1 cellular context compared by ENCODE assay signal in genomic region chr2:85435220-85435958, GRCh38.
TF ChIP-seq lines count a peak whose summit lies in the region.

No MANE protein-coding gene starts in this region.

TF ChIP-seq in SK-N-SH, 30 proteins besides CTCF, POLR2A, EP300 and RAD21 (continued from another document):
- TF ChIP-seq, protein P1, sequence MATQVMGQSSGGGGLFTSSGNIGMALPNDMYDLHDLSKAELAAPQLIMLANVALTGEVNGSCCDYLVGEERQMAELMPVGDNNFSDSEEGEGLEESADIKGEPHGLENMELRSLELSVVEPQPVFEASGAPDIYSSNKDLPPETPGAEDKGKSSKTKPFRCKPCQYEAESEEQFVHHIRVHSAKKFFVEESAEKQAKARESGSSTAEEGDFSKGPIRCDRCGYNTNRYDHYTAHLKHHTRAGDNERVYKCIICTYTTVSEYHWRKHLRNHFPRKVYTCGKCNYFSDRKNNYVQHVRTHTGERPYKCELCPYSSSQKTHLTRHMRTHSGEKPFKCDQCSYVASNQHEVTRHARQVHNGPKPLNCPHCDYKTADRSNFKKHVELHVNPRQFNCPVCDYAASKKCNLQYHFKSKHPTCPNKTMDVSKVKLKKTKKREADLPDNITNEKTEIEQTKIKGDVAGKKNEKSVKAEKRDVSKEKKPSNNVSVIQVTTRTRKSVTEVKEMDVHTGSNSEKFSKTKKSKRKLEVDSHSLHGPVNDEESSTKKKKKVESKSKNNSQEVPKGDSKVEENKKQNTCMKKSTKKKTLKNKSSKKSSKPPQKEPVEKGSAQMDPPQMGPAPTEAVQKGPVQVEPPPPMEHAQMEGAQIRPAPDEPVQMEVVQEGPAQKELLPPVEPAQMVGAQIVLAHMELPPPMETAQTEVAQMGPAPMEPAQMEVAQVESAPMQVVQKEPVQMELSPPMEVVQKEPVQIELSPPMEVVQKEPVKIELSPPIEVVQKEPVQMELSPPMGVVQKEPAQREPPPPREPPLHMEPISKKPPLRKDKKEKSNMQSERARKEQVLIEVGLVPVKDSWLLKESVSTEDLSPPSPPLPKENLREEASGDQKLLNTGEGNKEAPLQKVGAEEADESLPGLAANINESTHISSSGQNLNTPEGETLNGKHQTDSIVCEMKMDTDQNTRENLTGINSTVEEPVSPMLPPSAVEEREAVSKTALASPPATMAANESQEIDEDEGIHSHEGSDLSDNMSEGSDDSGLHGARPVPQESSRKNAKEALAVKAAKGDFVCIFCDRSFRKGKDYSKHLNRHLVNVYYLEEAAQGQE (IDR thresholded peaks at IDR 0.05; ENCODE audit: low read depth, low read length), result no peak
- TF ChIP-seq GATA2 (CRISPR knock-in tag; IDR thresholded peaks at IDR 0.05) (no peak), SIN3A (IDR thresholded peaks at IDR 0.05; ENCODE audit: borderline replicate concordance, low read depth, low read length) (no peak), MXI1 (IDR thresholded peaks at IDR 0.05; ENCODE audit: low read depth, low read length) (no peak), SMC3 (IDR thresholded peaks at IDR 0.05; ENCODE audit: low read depth, low read length) (no peak), TEAD4 (IDR thresholded peaks at IDR 0.05; ENCODE audit: borderline replicate concordance, insufficient read depth) (no peak), ELF1 (IDR thresholded peaks at IDR 0.05) (no peak), TAF1 (IDR thresholded peaks at IDR 0.05; ENCODE audit: borderline replicate concordance, low read depth, low read length) (no peak)
- TF ChIP-seq, protein P2, sequence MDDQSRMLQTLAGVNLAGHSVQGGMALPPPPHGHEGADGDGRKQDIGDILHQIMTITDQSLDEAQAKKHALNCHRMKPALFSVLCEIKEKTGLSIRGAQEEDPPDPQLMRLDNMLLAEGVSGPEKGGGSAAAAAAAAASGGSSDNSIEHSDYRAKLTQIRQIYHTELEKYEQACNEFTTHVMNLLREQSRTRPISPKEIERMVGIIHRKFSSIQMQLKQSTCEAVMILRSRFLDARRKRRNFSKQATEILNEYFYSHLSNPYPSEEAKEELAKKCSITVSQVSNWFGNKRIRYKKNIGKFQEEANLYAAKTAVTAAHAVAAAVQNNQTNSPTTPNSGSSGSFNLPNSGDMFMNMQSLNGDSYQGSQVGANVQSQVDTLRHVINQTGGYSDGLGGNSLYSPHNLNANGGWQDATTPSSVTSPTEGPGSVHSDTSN (IDR thresholded peaks at IDR 0.05), result no peak
